Comparison of ENCODE assay signal across 8 cellular contexts in the genomic region with DNA sequence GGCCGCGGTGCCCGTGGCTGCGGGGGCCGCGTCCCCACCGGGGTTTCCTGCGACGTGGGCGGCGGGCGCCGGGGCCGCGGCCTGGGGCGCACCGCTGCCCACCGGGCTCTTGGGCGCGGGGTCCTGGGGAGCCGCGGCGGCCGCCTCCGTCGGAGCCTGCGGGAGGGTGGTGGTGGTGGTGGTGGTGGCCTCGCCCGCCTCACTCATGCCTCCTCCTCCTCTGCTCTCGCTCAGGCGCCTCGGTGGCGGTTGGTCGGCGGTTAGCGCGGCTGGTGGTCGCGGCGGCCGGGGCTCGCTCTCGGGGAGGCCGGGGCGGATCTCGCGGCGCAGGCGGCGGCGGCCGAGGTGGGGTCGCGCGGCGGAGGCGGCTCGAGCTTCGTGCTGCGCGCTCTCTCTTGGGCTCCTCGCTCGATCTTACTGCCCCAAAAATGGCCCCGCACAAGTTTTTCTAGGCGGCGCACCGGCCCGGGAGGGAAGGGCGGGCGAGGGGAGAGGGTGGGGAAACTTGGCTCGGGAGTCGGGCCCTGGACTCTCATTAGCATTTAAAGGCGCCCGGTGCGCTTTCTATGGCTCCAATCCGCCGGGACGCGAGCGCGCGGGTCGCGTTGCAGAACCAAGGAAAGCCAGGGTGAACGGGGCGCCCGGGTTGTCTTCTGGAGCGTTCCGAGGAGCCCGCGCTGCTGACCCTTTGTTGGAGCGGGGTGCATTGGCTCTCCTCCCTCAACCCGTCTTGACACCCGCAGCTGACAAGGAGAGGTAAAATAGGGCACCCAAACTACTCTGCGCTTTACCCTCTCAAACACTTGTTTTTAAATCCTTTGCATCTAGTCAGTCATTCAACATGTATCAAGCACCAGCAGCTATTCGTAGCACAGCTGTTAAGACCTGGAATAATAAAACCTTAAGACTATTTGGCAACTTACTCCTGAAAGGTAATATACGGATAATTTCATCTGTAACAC. TPM values are rescaled to one million over a fixed set of nuclear protein-coding genes. Genes with fewer than 3 reads are reported as not detected.
DNase-seq lines count a peak whose midpoint lies in the region; ATAC-seq and TF ChIP-seq lines count a peak whose summit lies in the region.

A gene (minus strand): TSS at position 419 of the 962 bp plus-strand sequence. CDS start 212 bp downstream, at position 207.

- H3K4me1 ChIP-seq in osteoblast (ENCODE audit: insufficient read depth, low read length): peaks cover 33% of the 10 kb centered on the region
- peaks cover 0 to 40% (median 19%) of the 10 kb centered on the region in 4 donors for H3K4me1 ChIP-seq in tibial artery

- peak within 1 kb of the TSS; percentile 90 for H3K27ac ChIP-seq in C4-2B
- peak within 1 kb of the TSS; percentile 99 for H3K27ac ChIP-seq in osteoblast (ENCODE audit: low read depth, low read length)
- H3K27ac ChIP-seq in tibial artery: peak within 1 kb of the TSS; percentile 95 to 97

- peak within 1 kb of the TSS; percentile 94 for H3K4me2 ChIP-seq in osteoblast (ENCODE audit: insufficient read depth, low read length)

- intact Hi-C loops in head of caudate nucleus (cut with DNase I): loop anchor here (10.0 kb wide), 1 partner anchor 108 kb away; a partner anchor contains a TSS
- intact Hi-C loops in tibial artery (cut with DNase I; ENCODE audit: low total_unique reads): loop anchor here (5.0 to 10.0 kb wide), 2 partner anchors 108 to 511 kb away; a partner anchor contains a TSS

- H3K79me2 ChIP-seq in osteoblast (ENCODE audit: insufficient read depth, low read length): peaks cover 52% of the 10 kb centered on the region

- TF ChIP-seq CTCF in C4-2B (conservative IDR thresholded peaks at IDR 0.05): no peak
- TF ChIP-seq CTCF in osteoblast (IDR thresholded peaks at IDR 0.05; ENCODE audit: extremely low read depth, low read depth, low read length): no peak
- TF ChIP-seq CTCF in tibial artery (IDR thresholded peaks at IDR 0.05): no peak

- ATAC-seq in GM19328 (IDR thresholded peaks at IDR 0.05; ENCODE audit: unreplicated experiment) (peak; percentile 39), HG03460 (IDR thresholded peaks at IDR 0.05; ENCODE audit: unreplicated experiment) (peak; percentile 41)
- peak; percentile 47 for ATAC-seq in activated naive CD8-positive, alpha-beta T cell treated with anti-CD3 and anti-CD28 coated beads, Interleukin-2, amount 10 ng/mL, durations not matched to agents 7 days and 5 days (ENCODE audit: low read depth)

- no peaks in the 10 kb centered on the region for H3K9me3 ChIP-seq in osteoblast (ENCODE audit: low read depth, low read length)
- H3K9me3 ChIP-seq in tibial artery: no peaks in the 10 kb centered on the region

- no peaks in the 10 kb centered on the region for H4K20me1 ChIP-seq in osteoblast (ENCODE audit: insufficient read depth, low read length)

- peak; percentile 88 for DNase-seq in RPMI8226
- peak; percentile 76 for DNase-seq in activated naive CD8-positive, alpha-beta T cell treated with anti-CD3 and anti-CD28 coated beads, Interleukin-2, amount 10 ng/mL, durations not matched to agents 7 days and 5 days
- peak; percentile 23 to 85 (median 69) for DNase-seq in head of caudate nucleus
- DNase-seq in osteoblast (ENCODE audit: insufficient read length, low spot score, missing footprints): peak; percentile 96
- peak; percentile 93 to 94 for DNase-seq in tibial artery

- peak within 1 kb of the TSS; percentile 92 for H3K27ac Mint-ChIP-seq in activated naive CD8-positive, alpha-beta T cell treated with anti-CD3 and anti-CD28 coated beads, Interleukin-2, amount 10 ng/mL, durations not matched to agents 7 days and 5 days

- no peaks in the 10 kb centered on the region for H3K9me3 Mint-ChIP-seq in activated naive CD8-positive, alpha-beta T cell treated with anti-CD3 and anti-CD28 coated beads, Interleukin-2, amount 10 ng/mL, durations not matched to agents 7 days and 5 days

- no peaks in the 10 kb centered on the region for H3K36me3 Mint-ChIP-seq in activated naive CD8-positive, alpha-beta T cell treated with anti-CD3 and anti-CD28 coated beads, Interleukin-2, amount 10 ng/mL, durations not matched to agents 7 days and 5 days

- POLR2A ChIA-PET in activated naive CD8-positive, alpha-beta T cell treated with anti-CD3 and anti-CD28 coated beads, Interleukin-2, amount 10 ng/mL, durations not matched to agents 7 days and 5 days (lab: Charles Lee): interaction anchor here (0.9 to 1.0 kb wide), 3 partner anchors 51 to 509 kb away, joined by 3 to 5 read pairs (median 4); no protein-coding TSS in a partner anchor

- no peaks in the 10 kb centered on the region for H3K36me3 ChIP-seq in osteoblast (ENCODE audit: insufficient read depth, low read length)
- H3K36me3 ChIP-seq in tibial artery: peaks cover 0 to 6% (median 0%) of the 10 kb centered on the region in 3 donors

- H2AFZ ChIP-seq in osteoblast (ENCODE audit: low read length): peak within 1 kb of the TSS; percentile 90

- H3K27me3 Mint-ChIP-seq in activated naive CD8-positive, alpha-beta T cell treated with anti-CD3 and anti-CD28 coated beads, Interleukin-2, amount 10 ng/mL, durations not matched to agents 7 days and 5 days: peaks cover 42% of the 10 kb centered on the region

- peak within 1 kb of the TSS; percentile 97 for H3K4me3 Mint-ChIP-seq in activated naive CD8-positive, alpha-beta T cell treated with anti-CD3 and anti-CD28 coated beads, Interleukin-2, amount 10 ng/mL, durations not matched to agents 7 days and 5 days

- H3K27me3 ChIP-seq in osteoblast (ENCODE audit: insufficient read depth, low read length): no peaks in the 10 kb centered on the region
- no peaks in the 10 kb centered on the region for H3K27me3 ChIP-seq in tibial artery

- H3K4me1 Mint-ChIP-seq in activated naive CD8-positive, alpha-beta T cell treated with anti-CD3 and anti-CD28 coated beads, Interleukin-2, amount 10 ng/mL, durations not matched to agents 7 days and 5 days: peaks cover 29% of the 10 kb centered on the region

- peak within 1 kb of the TSS; percentile 90 for H3K4me3 ChIP-seq in osteoblast (ENCODE audit: insufficient read depth, low read length)
- peak within 1 kb of the TSS; percentile 71 to 98 for H3K4me3 ChIP-seq in tibial artery

RNA-seq across cellular contexts. Expression of the gene that starts here (rescaled TPM):
- total RNA-seq in activated naive CD8-positive, alpha-beta T cell treated with anti-CD3 and anti-CD28 coated beads, Interleukin-2, amount 10 ng/mL, durations not matched to agents 7 days and 5 days: 10 to 100 TPM; 72.3 to 78.6 TPM
- total RNA-seq in osteoblast: 147 TPM in 2 replicates

Comparison
In these comparisons a context has a peak if more than half of its experiments do, and no peak if none do; other contexts are left out.
1. Peak in every context shown above with its lines: DNase-seq, ATAC-seq, H3K4me3 ChIP-seq and H3K27ac ChIP-seq.